In genomic region chr12:77204055-77204454, GRCh38 we compare ENCODE assay signal across 15 cellular contexts.
A peak's percentile ranks its signal among the peaks of the same experiment; 100 is the strongest.
DNase-seq lines count a peak whose midpoint lies in the region; ATAC-seq and TF ChIP-seq lines count a peak whose summit lies in the region.
"Had no signal": no experiment of that assay in that cellular context is flagged by ENCODE, and none has a peak within 500 bp of the region (broad histone marks: within the 10 kb centered on the region; RNA-seq: fewer than 3 reads in every experiment).

No MANE protein-coding gene starts in this region.

- ATAC-seq in WTC11 (peak; percentile 99), HG03108 (IDR thresholded peaks at IDR 0.05; ENCODE audit: unreplicated experiment) (no peak)
- ATAC-seq: natural killer cell had no signal

- H3K9me3 Mint-ChIP-seq in WTC11 = peaks cover 3% of the 10 kb centered on the region
- peaks cover 6% of the 10 kb centered on the region for H3K9me3 Mint-ChIP-seq in activated T-cell treated with anti-CD3 and anti-CD28 coated beads, Interleukin-2, amount 50 U/mL, for 24 hours
- H3K9me3 Mint-ChIP-seq: T-helper 1 cell treated with Interleukin-12 subunit alpha and Interleukin-12 subunit beta and Interleukin-4 antibody, amounts not matched to agents 30 μg/mL and 1 μg/mL, for 36 hours had no signal

- TF ChIP-seq CTCF in GM12873 (IDR thresholded peaks at IDR 0.05; ENCODE audit: insufficient read depth, low read depth, low read length, missing control alignments) = peak; percentile 23
- TF ChIP-seq CTCF in WTC11 (IDR thresholded peaks at IDR 0.05) = no peak

- TF ChIP-seq EP300 in Ishikawa (IDR thresholded peaks at IDR 0.05; ENCODE audit: borderline replicate concordance) = no peak

- no peaks in the 10 kb centered on the region for H3K36me3 Mint-ChIP-seq in WTC11
- no peaks in the 10 kb centered on the region for H3K36me3 Mint-ChIP-seq in activated T-cell treated with anti-CD3 and anti-CD28 coated beads, Interleukin-2, amount 50 U/mL, for 24 hours (ENCODE audit: low read depth)
- H3K36me3 Mint-ChIP-seq: natural killer cell had no signal

- CTCF ChIA-PET in WTC11 (lab: Charles Lee) = interaction anchor here (0.6 to 1.3 kb wide), 13 partner anchors 13 to 441 kb away, joined by 3 to 7 read pairs (median 3); no protein-coding TSS in a partner anchor

- H3K4me3 Mint-ChIP-seq in WTC11 = no peak overlapping the region
- H3K4me3 Mint-ChIP-seq in activated T-cell treated with anti-CD3 and anti-CD28 coated beads, Interleukin-2, amount 50 U/mL, for 24 hours = no peak overlapping the region
- H3K4me3 Mint-ChIP-seq: central memory CD8-positive, alpha-beta T cell; natural killer cell; T-helper 1 cell treated with Interleukin-12 subunit alpha and Interleukin-12 subunit beta and Interleukin-4 antibody, amounts not matched to agents 30 μg/mL and 1 μg/mL, for 36 hours had no signal

- H3K4me1 Mint-ChIP-seq in WTC11 = peaks cover 8% of the 10 kb centered on the region
- H3K4me1 Mint-ChIP-seq in activated T-cell treated with anti-CD3 and anti-CD28 coated beads, Interleukin-2, amount 50 U/mL, for 24 hours (ENCODE audit: low read depth) = no peaks in the 10 kb centered on the region
- H3K4me1 Mint-ChIP-seq: central memory CD8-positive, alpha-beta T cell; natural killer cell had no signal

- POLR2A ChIA-PET in WTC11 (lab: Charles Lee) = interaction anchor here (1.1 kb wide), 1 partner anchor 121 kb away, joined by 3 read pairs; no protein-coding TSS in a partner anchor

- H3K27ac Mint-ChIP-seq in WTC11 = no peak overlapping the region
- no peak overlapping the region for H3K27ac Mint-ChIP-seq in activated T-cell treated with anti-CD3 and anti-CD28 coated beads, Interleukin-2, amount 50 U/mL, for 24 hours
- H3K27ac Mint-ChIP-seq: natural killer cell; T-helper 1 cell treated with Interleukin-12 subunit alpha and Interleukin-12 subunit beta and Interleukin-4 antibody, amounts not matched to agents 30 μg/mL and 1 μg/mL, for 36 hours had no signal

- DNase-seq in WTC11 (ENCODE audit: low spot score) (peak; percentile 25), iPS-NIHi7 (ENCODE audit: extremely low spot score) (peak; percentile 46), cerebellar nuclear complex (lab: John Stamatoyannopoulos, UW) (no peak)
- no peak for DNase-seq in activated T-cell treated with anti-CD3 and anti-CD28 coated beads, Interleukin-2, amount 50 U/mL, for 24 hours
- DNase-seq: activated CD4-positive, alpha-beta T cell treated with anti-CD3 and anti-CD28 coated beads, Interleukin-2, amount 50 U/mL, for 1 hour; activated effector memory CD4-positive, alpha-beta T cell treated with Interleukin-2 at 50 U/mL for 16 hours; kidney glomerular epithelial cell; natural killer cell; NCI-H1105; NK-92 treated with Interleukin-12 subunit alpha and Interleukin-12 subunit beta, amount 100 ng/mL, for 24 hours had no signal

- TF ChIP-seq RAD21 in Ishikawa (IDR thresholded peaks at IDR 0.05; ENCODE audit: low read depth) = peak; percentile 20; the same call in 1 of the 2 replicates

- no peaks in the 10 kb centered on the region for H3K27me3 Mint-ChIP-seq in WTC11 (ENCODE audit: low read depth)
- no peaks in the 10 kb centered on the region for H3K27me3 Mint-ChIP-seq in activated T-cell treated with anti-CD3 and anti-CD28 coated beads, Interleukin-2, amount 50 U/mL, for 24 hours
- H3K27me3 Mint-ChIP-seq: central memory CD8-positive, alpha-beta T cell had no signal

TF ChIP-seq in Ishikawa, 13 proteins besides CTCF, POLR2A, EP300 and RAD21:
- no peak for TF ChIP-seq MAX (IDR thresholded peaks at IDR 0.05)

TF ChIP-seq in WTC11, 78 proteins besides CTCF, POLR2A, EP300 and RAD21 (continues in another document):
- TF ChIP-seq ZNF396 (CRISPR knock-in tag; IDR thresholded peaks at IDR 0.05; ENCODE audit: borderline replicate concordance) (no peak), RELA (CRISPR knock-in tag; IDR thresholded peaks at IDR 0.05; ENCODE audit: borderline replicate concordance) (no peak), ZMAT4 (CRISPR knock-in tag; IDR thresholded peaks at IDR 0.05) (no peak), ZNF671 (CRISPR knock-in tag; IDR thresholded peaks at IDR 0.05) (no peak), USF2 (CRISPR knock-in tag; IDR thresholded peaks at IDR 0.05) (no peak), ESRRA (CRISPR knock-in tag; IDR thresholded peaks at IDR 0.05; ENCODE audit: borderline replicate concordance) (no peak), E2F4 (CRISPR knock-in tag; IDR thresholded peaks at IDR 0.05; ENCODE audit: borderline replicate concordance, low read depth) (no peak), PRDM15 (CRISPR knock-in tag; IDR thresholded peaks at IDR 0.05) (no peak), ZNF219 (CRISPR knock-in tag; IDR thresholded peaks at IDR 0.05; ENCODE audit: borderline replicate concordance) (no peak), TEAD1 (CRISPR knock-in tag; IDR thresholded peaks at IDR 0.05) (no peak; the same call in 1 of the 2 replicates), ARID4B (CRISPR knock-in tag; IDR thresholded peaks at IDR 0.05; ENCODE audit: borderline replicate concordance) (no peak)

Comparison
In these comparisons a context has a peak if more than half of its experiments do, and no peak if none do; other contexts are left out.
1. DNase-seq: peak in WTC11 (single experiment) and iPS-NIHi7 (single experiment); none in activated T-cell treated with anti-CD3 and anti-CD28 coated beads, Interleukin-2, amount 50 U/mL, for 24 hours (single experiment) and cerebellar nuclear complex (0 of 2).